In the genomic region with DNA sequence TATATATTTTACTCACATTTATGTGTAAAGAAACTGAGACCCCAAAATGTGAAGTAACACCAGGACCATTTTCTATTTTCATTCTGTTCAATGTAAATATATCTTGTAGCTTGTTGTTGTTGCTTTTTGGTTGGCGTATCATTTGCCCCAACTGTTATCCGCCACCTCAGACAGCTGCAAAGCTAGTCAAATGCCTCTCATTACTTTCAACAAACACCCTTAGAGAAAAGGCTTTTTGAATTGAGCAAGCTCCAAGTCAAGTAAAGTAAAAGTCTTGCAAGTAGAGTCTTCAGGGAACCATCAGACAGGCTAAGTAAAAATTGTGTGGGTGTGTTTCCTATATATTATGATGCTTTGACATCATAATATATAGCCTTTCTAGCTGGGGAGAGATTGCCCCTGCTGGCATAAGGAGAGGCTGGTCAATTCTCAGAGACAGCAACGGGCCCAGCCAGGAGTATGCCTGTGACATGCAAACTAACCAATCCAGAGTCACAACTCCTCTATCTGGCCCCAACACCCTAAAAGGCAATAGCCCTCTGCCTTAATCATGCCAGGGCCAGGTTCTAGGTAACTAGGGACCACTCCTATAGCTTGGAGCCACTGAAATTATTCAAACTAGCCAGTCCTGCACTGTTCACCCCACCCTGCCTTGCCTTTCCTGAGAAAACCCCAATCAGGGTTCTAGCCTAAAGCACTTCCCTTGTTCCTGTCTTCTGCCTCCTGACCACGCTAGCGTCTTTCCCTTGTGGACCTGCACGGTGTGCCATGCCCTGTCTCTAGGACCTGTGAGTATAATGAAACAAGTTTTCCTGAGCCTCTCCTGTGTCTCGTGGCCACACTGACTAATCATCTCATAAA, we compare ENCODE assay signal across 1 cellular context.
TF ChIP-seq lines count a peak whose summit lies in the region.

No MANE protein-coding gene starts in this region.

TF ChIP-seq in H1, 55 proteins besides CTCF, POLR2A, EP300 and RAD21:
- TF ChIP-seq CREB1 (IDR thresholded peaks at IDR 0.05) (no peak), SRF (IDR thresholded peaks at IDR 0.05; ENCODE audit: low read depth, low read length) (peak; percentile 35; the same call in 1 of the 2 replicates)
